In genomic region chr12:55965941-55966407, GRCh38 we compare ENCODE assay signal across 8 cellular contexts. TPM values are rescaled to one million over a fixed set of nuclear protein-coding genes. Genes with fewer than 3 reads are reported as not detected.
A peak's percentile ranks its signal among the peaks of the same experiment; 100 is the strongest.
DNase-seq lines count a peak whose midpoint lies in the region; TF ChIP-seq lines count a peak whose summit lies in the region.

TSS of gene PMEL (minus strand) at chr12:55966042. CDS start at chr12:55966011, 31 bp downstream.

- H3K27ac ChIP-seq in endodermal cell (ENCODE audit: low read depth, low read length) (peak within 1 kb of the TSS; percentile 79), muscle layer of duodenum (ENCODE audit: low read length) (peak within 1 kb of the TSS; percentile 80)

- DNase-seq in GM12864 (ENCODE audit: low read depth) (no peak), OCI-M1 (lab: John Stamatoyannopoulos, UW) (peak; percentile 71), endodermal cell (peak; percentile 79), NCI-H2196 (lab: John Stamatoyannopoulos, UW; ENCODE audit: unreplicated experiment) (no peak), retina (no peak), NCI-H2196 treated with DMSO at 0.1 percent for 48 hours (lab: John Stamatoyannopoulos, UW; ENCODE audit: unreplicated experiment) (no peak), cerebellum (ENCODE audit: low spot score) (no peak)

- no peaks in the 10 kb centered on the region for H3K9me3 Mint-ChIP-seq in endodermal cell

- H3K9me3 ChIP-seq in endodermal cell (ENCODE audit: control insufficient read depth, low read length): no peaks in the 10 kb centered on the region
- no peaks in the 10 kb centered on the region for H3K9me3 ChIP-seq in muscle layer of duodenum (ENCODE audit: control insufficient read depth in 1 of 2, low read length in 2 of 2)

- H3K27me3 ChIP-seq in endodermal cell (ENCODE audit: control insufficient read depth, insufficient read depth, low read length, poor library complexity, severe bottlenecking): no peaks in the 10 kb centered on the region
- no peaks in the 10 kb centered on the region for H3K27me3 ChIP-seq in muscle layer of duodenum (ENCODE audit: low read depth, low read length)

- H3K9ac ChIP-seq in endodermal cell (ENCODE audit: extremely low read depth, low read length, poor library complexity, severe bottlenecking): peak within 1 kb of the TSS; percentile 81

- TF ChIP-seq CTCF in GM12864 (IDR thresholded peaks at IDR 0.05; ENCODE audit: low read depth, low read length, missing control alignments) (no peak), endodermal cell (conservative IDR thresholded peaks at IDR 0.05) (no peak)

- no peaks in the 10 kb centered on the region for H3K27me3 Mint-ChIP-seq in endodermal cell (ENCODE audit: insufficient read depth)

- peaks cover 29% of the 10 kb centered on the region for H3K4me1 Mint-ChIP-seq in endodermal cell

- H3K27ac Mint-ChIP-seq in endodermal cell: peak within 1 kb of the TSS; percentile 95

- peaks cover 24% of the 10 kb centered on the region for H3K36me3 ChIP-seq in endodermal cell (ENCODE audit: control insufficient read depth, insufficient read depth, low read length)
- peaks cover 0 to 5% of the 10 kb centered on the region in 2 donors for H3K36me3 ChIP-seq in muscle layer of duodenum (ENCODE audit: control insufficient read depth in 1 of 2, insufficient read depth in 2 of 2, low read length in 2 of 2)

- H3K4me3 ChIP-seq in GM12864 (ENCODE audit: low read depth, low read length) (peak within 1 kb of the TSS; percentile 58), endodermal cell (ENCODE audit: low read length) (peak within 1 kb of the TSS; percentile 93), muscle layer of duodenum (ENCODE audit: low read depth in 1 of 2, low read length in 2 of 2) (peak within 1 kb of the TSS; percentile 82 to 86)

- H3K4me1 ChIP-seq in endodermal cell (ENCODE audit: control insufficient read depth, insufficient read depth, low read length) (peaks cover 10% of the 10 kb centered on the region), muscle layer of duodenum (ENCODE audit: control insufficient read depth in 1 of 2, insufficient read depth in 2 of 2, low read length in 2 of 2) (peaks cover 7 to 14% of the 10 kb centered on the region in 2 donors)

- 31 to 40% methylated on average over 3 of the region's 4 CpGs for WGBS in endodermal cell (ENCODE audit: insufficient coverage in 1 of 2, insufficient read length in 1 of 2), 2 experiments

- peak within 1 kb of the TSS; percentile 98 for H3K4me3 Mint-ChIP-seq in endodermal cell

- H3K36me3 Mint-ChIP-seq in endodermal cell (ENCODE audit: low read depth): peaks cover 13% of the 10 kb centered on the region

RNA-seq across cellular contexts. Expression of gene PMEL, which starts in this region (rescaled TPM):
- total RNA-seq in endodermal cell (10 to 100 TPM; 17.2 to 20.8 TPM), cerebellum (0.54 TPM)
- 116 TPM for polyA plus RNA-seq in endodermal cell (2013, experiment 1 of 2)
- polyA plus RNA-seq in endodermal cell (2013, experiment 2 of 2): 78.8 TPM

Comparison
In these comparisons a context has a peak if more than half of its experiments do, and no peak if none do; other contexts are left out.
1. RNA of gene PMEL (total RNA-seq): 17.2 to 20.8 TPM in endodermal cell; 0.54 TPM in cerebellum (single experiment); every median in the first group is over 10 times any median in the second.
2. DNase-seq: peak in OCI-M1 (single experiment) and endodermal cell (single experiment); none in GM12864 (single experiment), NCI-H2196 (single experiment), retina (single experiment), NCI-H2196 treated with DMSO at 0.1 percent for 48 hours (single experiment) and cerebellum (single experiment).
3. Peak in every context shown above with its lines, with median percentiles within 50 percentile points of each other: H3K4me3 ChIP-seq.